ENCODE assay signal across 8 cellular contexts in the genomic region with DNA sequence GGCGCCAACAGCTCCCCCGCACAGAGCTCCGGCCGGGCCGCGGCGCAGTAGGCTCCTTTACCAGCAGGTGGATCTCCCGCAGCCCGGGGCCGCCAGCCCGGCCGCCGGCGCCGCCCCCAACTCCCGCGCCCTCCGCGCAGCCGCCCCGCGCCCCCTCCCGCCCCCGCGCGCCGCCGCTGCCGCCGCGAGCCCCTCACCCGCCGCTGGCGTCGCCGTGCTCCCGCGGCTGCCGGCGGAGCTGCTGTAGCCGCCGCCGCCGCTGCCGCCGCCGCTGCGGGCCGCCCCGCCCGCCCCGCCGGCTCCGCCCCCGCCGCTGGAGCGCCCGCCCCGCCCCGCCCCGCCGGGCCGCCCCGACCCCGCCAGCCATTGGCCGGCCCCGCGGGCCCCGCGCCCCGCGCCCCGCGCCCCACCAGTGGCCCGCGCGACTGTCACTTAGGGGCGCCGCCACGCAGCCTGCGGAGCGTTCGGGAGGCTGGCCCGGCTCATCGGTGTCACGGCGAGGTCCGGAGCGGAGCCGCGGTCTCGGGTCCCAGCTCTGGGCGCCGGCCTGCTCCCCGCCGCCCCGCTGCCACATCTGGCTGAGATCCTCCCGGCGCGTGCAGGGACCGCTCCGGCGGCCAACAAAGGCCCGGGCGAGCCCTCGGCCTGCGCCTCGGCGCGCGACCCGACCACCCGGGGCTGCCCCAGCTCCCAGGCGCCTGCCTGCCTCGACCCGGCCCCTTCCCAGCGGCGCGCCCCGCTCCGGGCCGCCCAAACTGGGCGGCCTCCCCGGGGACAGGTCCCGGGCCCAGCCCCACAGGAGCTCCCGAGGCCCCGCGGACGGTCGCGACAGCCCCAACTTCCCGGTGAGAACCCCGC. TPM values are rescaled to one million over a fixed set of nuclear protein-coding genes. Genes with fewer than 3 reads are reported as not detected.
A peak's percentile ranks its signal among the peaks of the same experiment; 100 is the strongest.
DNase-seq lines count a peak whose midpoint lies in the region; ATAC-seq, FAIRE-seq and TF ChIP-seq lines count a peak whose summit lies in the region.

MGAT4A (minus strand) TSS at position 282 of the 858 bp plus-strand sequence. CDS start 4,800 bp downstream, outside the sequence.

- H3K4me3 ChIP-seq in retinal pigment epithelial cell (ENCODE audit: low read length), result peak within 1 kb of the TSS; percentile 57

- DNase-seq in D721Med (ENCODE audit: insufficient read length, low spot score) (peak; percentile 49), HT-29 (ENCODE audit: low spot score) (peak; percentile 13), amygdala (lab: John Stamatoyannopoulos, UW) (peak in 49 of 56 donors; percentile 29 to 85 (median 65)), hepatic stellate cell (ENCODE audit: low spot score) (peak; percentile 55), retinal pigment epithelial cell (ENCODE audit: low read depth) (no peak)

- intact Hi-C loops in T-helper 1 cell treated with Interleukin-12 subunit alpha and Interleukin-12 subunit beta and Interleukin-4 antibody, amounts not matched to agents 30 ng/mL and 1 ng/mL, for 36 hours (cut with micrococcal nuclease), result loop anchor here (1.0 to 10.0 kb wide), 6 partner anchors 40 to 754 kb away; partner anchors contain the start of genes EIF5B, TMEM131 and TXNDC9

- FAIRE-seq in D721Med (lab: Jason Lieb, UNC), result no peak

- ATAC-seq in GM19455 (IDR thresholded peaks at IDR 0.05; ENCODE audit: unreplicated experiment), result peak; percentile 80
- no peak for ATAC-seq in HG03378 (IDR thresholded peaks at IDR 0.05; ENCODE audit: unreplicated experiment)

- TF ChIP-seq CTCF in D721Med (IDR thresholded peaks at IDR 0.05; ENCODE audit: insufficient read depth, missing control alignments) (no peak), retinal pigment epithelial cell (conservative IDR thresholded peaks at IDR 0.05; ENCODE audit: low read depth, low read length) (peak; percentile 21)

RNA-seq across cellular contexts. Expression of gene MGAT4A, which starts in this region (rescaled TPM):
- total RNA-seq in HT-29 (2014; rRNA removed; shearing (Covaris generic)), result 0.91 and 3.1 TPM in 2 replicates
- total RNA-seq in T-helper 1 cell treated with Interleukin-12 subunit alpha and Interleukin-12 subunit beta and Interleukin-4 antibody, amounts not matched to agents 30 ng/mL and 1 ng/mL, for 36 hours, result 120 and 122 TPM in 2 replicates

Comparison
In these comparisons a context has a peak if more than half of its experiments do, and no peak if none do; other contexts are left out.
1. RNA of gene MGAT4A (total RNA-seq): 120 to 122 TPM in T-helper 1 cell treated with Interleukin-12 subunit alpha and Interleukin-12 subunit beta and Interleukin-4 antibody, amounts not matched to agents 30 ng/mL and 1 ng/mL, for 36 hours; 0.91 to 3.1 TPM in HT-29; every median in the first group is over 10 times any median in the second.